Comparison of ENCODE assay signal across 8 cellular contexts in the genomic region with DNA sequence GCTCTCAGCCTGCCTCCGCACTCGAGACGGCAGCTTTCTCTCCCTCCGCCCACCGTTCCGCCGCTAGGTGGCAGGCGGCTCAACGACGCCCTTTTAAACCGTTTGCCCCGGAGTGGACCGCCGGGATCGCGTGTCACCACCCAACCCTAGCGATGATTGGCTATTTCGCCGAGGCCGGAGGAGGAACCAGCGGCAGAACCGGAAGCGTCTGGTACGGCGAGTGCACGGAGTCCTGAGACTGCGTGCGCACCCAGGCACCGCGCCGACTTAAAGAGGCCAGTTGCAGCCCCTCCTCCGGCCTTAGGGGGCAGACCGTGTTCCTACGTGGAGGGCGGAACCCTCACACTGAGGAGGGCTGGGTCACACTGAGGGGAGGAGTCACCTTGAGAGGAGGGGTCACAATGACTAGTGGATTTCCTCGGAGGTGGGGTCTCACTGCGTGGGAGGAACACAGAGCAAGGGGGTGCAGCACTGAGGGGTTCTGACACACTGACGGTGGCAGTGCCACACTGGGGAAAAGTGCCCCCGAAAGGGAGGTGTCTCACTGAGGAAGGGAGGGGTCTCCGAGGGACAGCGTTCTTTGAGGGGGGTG. TPM values are rescaled to one million over a fixed set of nuclear protein-coding genes. Genes with fewer than 3 reads are reported as not detected.
DNase-seq lines count a peak whose midpoint lies in the region; ATAC-seq and TF ChIP-seq lines count a peak whose summit lies in the region.

No MANE protein-coding gene starts in this region.

- H3K36me3 Mint-ChIP-seq in CD4-positive, alpha-beta memory T cell, result peaks cover 15 to 25% of the 10 kb centered on the region in 2 donors
- H3K36me3 Mint-ChIP-seq in activated CD4-positive, alpha-beta memory T cell treated with anti-CD3 and anti-CD28 coated beads, Interleukin-2, amount 10 ng/mL, durations not matched to agents 7 days and 5 days (ENCODE audit: low read depth), result peaks cover 20% of the 10 kb centered on the region

- peaks cover 16% of the 10 kb centered on the region for H3K36me3 ChIP-seq in CD4-positive, alpha-beta memory T cell (ENCODE audit: insufficient read depth, low read length)
- peaks cover 9 to 11% of the 10 kb centered on the region in 2 donors for H3K36me3 ChIP-seq in duodenal mucosa (ENCODE audit: control insufficient read depth in 1 of 2, insufficient read depth in 2 of 2, low read length in 2 of 2)

- ATAC-seq in GM19438 (IDR thresholded peaks at IDR 0.05; ENCODE audit: low read depth, unreplicated experiment) (peak; percentile 84), HG03575 (IDR thresholded peaks at IDR 0.05; ENCODE audit: extremely low read depth, insufficient number of reproducible peaks, low FRiP score, unreplicated experiment) (peak; percentile 59)

- 0 to 1% methylated on average over 32 to 38 of the region's 41 CpGs for WGBS in lower leg skin, 2 donors

- no peaks in the 10 kb centered on the region for H3K27me3 ChIP-seq in CD4-positive, alpha-beta memory T cell (ENCODE audit: insufficient read depth, low read length)
- no peaks in the 10 kb centered on the region for H3K27me3 ChIP-seq in duodenal mucosa (ENCODE audit: control insufficient read depth in 1 of 2, insufficient read depth in 2 of 2, low read length in 2 of 2)

- H3K4me3 ChIP-seq in CD4-positive, alpha-beta memory T cell (ENCODE audit: low read length in 2 of 2), result peak overlapping the region; percentile 75 to 84
- peak overlapping the region; percentile 88 to 95 for H3K4me3 ChIP-seq in duodenal mucosa (ENCODE audit: low read depth in 1 of 2, low read length in 2 of 2)
- peak overlapping the region; percentile 37 for H3K4me3 ChIP-seq in lower leg skin (ENCODE audit: low read depth, poor library complexity, severe bottlenecking)

- H3K27ac Mint-ChIP-seq in CD4-positive, alpha-beta memory T cell, result peak overlapping the region; percentile 96 to 100 (median 99)
- H3K27ac Mint-ChIP-seq in activated CD4-positive, alpha-beta memory T cell treated with anti-CD3 and anti-CD28 coated beads, Interleukin-2, amount 10 ng/mL, durations not matched to agents 7 days and 5 days, result peak overlapping the region; percentile 99

- H3K4me1 ChIP-seq in CD4-positive, alpha-beta memory T cell (ENCODE audit: insufficient read depth, low read length), result peaks cover 37% of the 10 kb centered on the region
- H3K4me1 ChIP-seq in duodenal mucosa (ENCODE audit: control insufficient read depth in 1 of 2, insufficient read depth in 2 of 2, low read length in 2 of 2), result peaks cover 21 to 25% of the 10 kb centered on the region in 2 donors

- no peaks in the 10 kb centered on the region for H3K27me3 Mint-ChIP-seq in CD4-positive, alpha-beta memory T cell
- no peaks in the 10 kb centered on the region for H3K27me3 Mint-ChIP-seq in activated CD4-positive, alpha-beta memory T cell treated with anti-CD3 and anti-CD28 coated beads, Interleukin-2, amount 10 ng/mL, durations not matched to agents 7 days and 5 days

- no peaks in the 10 kb centered on the region for H3K9me3 Mint-ChIP-seq in CD4-positive, alpha-beta memory T cell
- no peaks in the 10 kb centered on the region for H3K9me3 Mint-ChIP-seq in activated CD4-positive, alpha-beta memory T cell treated with anti-CD3 and anti-CD28 coated beads, Interleukin-2, amount 10 ng/mL, durations not matched to agents 7 days and 5 days

- peak overlapping the region; percentile 95 to 100 (median 98) for H3K4me3 Mint-ChIP-seq in CD4-positive, alpha-beta memory T cell
- H3K4me3 Mint-ChIP-seq in activated CD4-positive, alpha-beta memory T cell treated with anti-CD3 and anti-CD28 coated beads, Interleukin-2, amount 10 ng/mL, durations not matched to agents 7 days and 5 days, result peak overlapping the region; percentile 96

- POLR2A ChIA-PET in CD4-positive, alpha-beta memory T cell (lab: Charles Lee; ENCODE audit: partially characterized antibody), result interaction anchor here (0.6 to 4.5 kb wide), 18 partner anchors 13 to 501 kb away, joined by 3 to 71 read pairs (median 6); partner anchors contain the start of genes ARHGEF39, CCDC107, CD72 and CREB3
- POLR2A ChIA-PET in activated CD4-positive, alpha-beta memory T cell treated with anti-CD3 and anti-CD28 coated beads, Interleukin-2, amount 10 ng/mL, durations not matched to agents 7 days and 5 days (lab: Charles Lee), result interaction anchor here (0.6 to 3.0 kb wide), 15 partner anchors 12 to 587 kb away, joined by 3 to 19 read pairs (median 5); partner anchors contain the start of genes ARHGEF39, CCDC107, CLTA and CREB3

- TF ChIP-seq CTCF in lower leg skin (IDR thresholded peaks at IDR 0.05), result peak in 1 of 3 donors; percentile 95

- peak overlapping the region; percentile 85 for H3K27ac ChIP-seq in CD4-positive, alpha-beta memory T cell (ENCODE audit: low read depth, low read length)
- peak overlapping the region; percentile 87 for H3K27ac ChIP-seq in duodenal mucosa (ENCODE audit: low read depth, low read length)

- no peak for TF ChIP-seq POLR2A in lower leg skin (IDR thresholded peaks at IDR 0.05)

- no peaks in the 10 kb centered on the region for H3K9me3 ChIP-seq in CD4-positive, alpha-beta memory T cell (ENCODE audit: control insufficient read depth in 1 of 2, low read length in 2 of 2)
- H3K9me3 ChIP-seq in duodenal mucosa (ENCODE audit: control insufficient read depth in 1 of 2, low read length in 2 of 2), result no peaks in the 10 kb centered on the region

- intact Hi-C loops in CD4-positive, alpha-beta memory T cell (cut with micrococcal nuclease), result loop anchor here (1.0 to 2.0 kb wide), 13 partner anchors 9 to 958 kb away; partner anchors contain the start of genes CCDC107, CREB3, GALT and GBA2
- intact Hi-C loops in lower leg skin (cut with DNase I; ENCODE audit: low total_unique reads), result no loop called here

- H3K4me1 Mint-ChIP-seq in CD4-positive, alpha-beta memory T cell, result peaks cover 25 to 47% (median 32%) of the 10 kb centered on the region in 4 donors
- peaks cover 30% of the 10 kb centered on the region for H3K4me1 Mint-ChIP-seq in activated CD4-positive, alpha-beta memory T cell treated with anti-CD3 and anti-CD28 coated beads, Interleukin-2, amount 10 ng/mL, durations not matched to agents 7 days and 5 days

- CTCF ChIA-PET in CD4-positive, alpha-beta memory T cell (lab: Charles Lee; ENCODE audit: partially characterized antibody), result interaction anchor here (0.6 to 4.4 kb wide), 26 partner anchors 11 to 442 kb away, joined by 3 to 45 read pairs (median 4); partner anchors contain the start of genes CCDC107, RGP1, RMRP and SPAG8
- CTCF ChIA-PET in activated CD4-positive, alpha-beta memory T cell treated with anti-CD3 and anti-CD28 coated beads, Interleukin-2, amount 10 ng/mL, durations not matched to agents 7 days and 5 days (lab: Charles Lee), result interaction anchor here (0.6 to 3.3 kb wide), 39 partner anchors 9 to 553 kb away, joined by 3 to 50 read pairs (median 4); partner anchors contain the start of genes ARHGEF39, ATOSB, CCDC107 and CD72

- DNase-seq in CD4-positive, alpha-beta memory T cell, result peak; percentile 98 to 99 (median 99)
- DNase-seq in NCI-H82 (lab: John Stamatoyannopoulos, UW) (peak; percentile 99), lower leg skin (ENCODE audit: low spot score in 2 of 2) (peak; percentile 99 to 100)
- DNase-seq in activated CD4-positive, alpha-beta memory T cell treated with anti-CD3 and anti-CD28 coated beads, Interleukin-2, amount 10 ng/mL, durations not matched to agents 7 days and 5 days, result peak; percentile 100
- peak; percentile 97 to 99 for DNase-seq in stimulated activated CD4-positive, alpha-beta T cell treated with anti-CD3 and anti-CD28 coated beads, Interleukin-4, amount 100 ng/mL, for 48 hours (ENCODE audit: low read depth in 2 of 2)

- H3K9ac ChIP-seq in duodenal mucosa (ENCODE audit: low read depth in 1 of 2, low read length in 2 of 2), result peak overlapping the region; percentile 83 to 95

RNA-seq across cellular contexts. Expression of gene TESK1, which starts 1.0 kb away (rescaled TPM):
- 10 to 100 TPM; 48.9 to 53.5 TPM for total RNA-seq in CD4-positive, alpha-beta memory T cell
- polyA plus RNA-seq in CD4-positive, alpha-beta memory T cell, result 10 to 100 TPM in 1 of 2 donors, 1 to 10 TPM in 1; 3.3 to 17.1 TPM
- 10 to 100 TPM; 31.7 to 32.3 TPM for total RNA-seq in activated CD4-positive, alpha-beta memory T cell treated with anti-CD3 and anti-CD28 coated beads, Interleukin-2, amount 10 ng/mL, durations not matched to agents 7 days and 5 days
- total RNA-seq in lower leg skin, result 10 to 100 TPM; 20.8 to 43.5 (median 33.0) TPM

RNA-seq across cellular contexts. Expression of gene CD72, which starts 14.1 kb away (rescaled TPM):
- total RNA-seq in CD4-positive, alpha-beta memory T cell, result 1 to 10 TPM; 4.4 to 6.5 TPM
- 1 to 10 TPM; 1.4 to 1.8 TPM for polyA plus RNA-seq in CD4-positive, alpha-beta memory T cell
- total RNA-seq in activated CD4-positive, alpha-beta memory T cell treated with anti-CD3 and anti-CD28 coated beads, Interleukin-2, amount 10 ng/mL, durations not matched to agents 7 days and 5 days, result 10 to 100 TPM; 11.8 to 11.9 TPM
- total RNA-seq in lower leg skin, result 1 to 10 TPM; 1.2 to 5.6 (median 2.0) TPM

RNA-seq across cellular contexts. Expression of gene SIT1, which starts 46.6 kb away (rescaled TPM):
- total RNA-seq in CD4-positive, alpha-beta memory T cell, result 10 to 100 TPM; 68.7 to 70.2 TPM
- polyA plus RNA-seq in CD4-positive, alpha-beta memory T cell, result 100 to 1,000 TPM; 163 to 231 TPM
- total RNA-seq in activated CD4-positive, alpha-beta memory T cell treated with anti-CD3 and anti-CD28 coated beads, Interleukin-2, amount 10 ng/mL, durations not matched to agents 7 days and 5 days, result 100 to 1,000 TPM; 210 to 214 TPM
- total RNA-seq in lower leg skin, result not detected

RNA-seq across cellular contexts. Expression of gene RMRP, which starts 53.7 kb away (rescaled TPM):
- over 10,000 TPM; 18,678 to 21,585 TPM for total RNA-seq in CD4-positive, alpha-beta memory T cell
- 10 to 100 TPM in 1 of 2 donors, not detected in 1; 54.3 TPM for polyA plus RNA-seq in CD4-positive, alpha-beta memory T cell
- total RNA-seq in activated CD4-positive, alpha-beta memory T cell treated with anti-CD3 and anti-CD28 coated beads, Interleukin-2, amount 10 ng/mL, durations not matched to agents 7 days and 5 days, result over 10,000 TPM in 1 of 2 experiments, 1,000 to 10,000 TPM in 1; 9,885 to 10,678 TPM
- over 10,000 TPM in 1 of 4 donors, 1,000 to 10,000 TPM in 3; 1,358 to 15,269 (median 4,926) TPM for total RNA-seq in lower leg skin

RNA-seq across cellular contexts. Expression of gene CCDC107, which starts 54.0 kb away (rescaled TPM):
- total RNA-seq in CD4-positive, alpha-beta memory T cell, result 10 to 100 TPM; 28.4 to 30.4 TPM
- polyA plus RNA-seq in CD4-positive, alpha-beta memory T cell, result 10 to 100 TPM; 90.5 to 92.5 TPM
- total RNA-seq in activated CD4-positive, alpha-beta memory T cell treated with anti-CD3 and anti-CD28 coated beads, Interleukin-2, amount 10 ng/mL, durations not matched to agents 7 days and 5 days, result 10 to 100 TPM; 36.6 to 37.7 TPM
- total RNA-seq in lower leg skin, result 10 to 100 TPM; 15.1 to 30.5 (median 21.2) TPM

Comparison
In these comparisons a context has a peak if more than half of its experiments do, and no peak if none do; other contexts are left out.
1. Peak in every context shown above with its lines: DNase-seq, ATAC-seq, H3K4me3 ChIP-seq and H3K27ac ChIP-seq.
2. H3K4me3 ChIP-seq: peak in every context shown above with its lines; median percentile 92 in duodenal mucosa; 80 in CD4-positive, alpha-beta memory T cell; 37 in lower leg skin.
3. RNA of gene SIT1, which starts 46.6 kb away (total RNA-seq): 210 to 214 TPM in activated CD4-positive, alpha-beta memory T cell treated with anti-CD3 and anti-CD28 coated beads, Interleukin-2, amount 10 ng/mL, durations not matched to agents 7 days and 5 days and 68.7 to 70.2 TPM in CD4-positive, alpha-beta memory T cell; not detected in lower leg skin; every median in the first group is over 10 times any median in the second.